8 cellular contexts compared by ENCODE assay signal in genomic region chr1:28259252-28259934, GRCh38. TPM values are rescaled to one million over a fixed set of nuclear protein-coding genes. Genes with fewer than 3 reads are reported as not detected.
DNase-seq lines count a peak whose midpoint lies in the region; ATAC-seq, FAIRE-seq and TF ChIP-seq lines count a peak whose summit lies in the region.

TSS of gene SESN2 (plus strand) at chr1:28259518. CDS start at chr1:28259848, 330 bp downstream.

- H3K9me3 ChIP-seq in heart left ventricle: no peaks in the 10 kb centered on the region
- no peaks in the 10 kb centered on the region for H3K9me3 ChIP-seq in upper lobe of left lung

- TF ChIP-seq POLR2A in GM12892 (IDR thresholded peaks at IDR 0.05; ENCODE audit: low read depth, low read length) (peak; percentile 96), heart left ventricle (IDR thresholded peaks at IDR 0.05) (peak; percentile 97 to 99), upper lobe of left lung (IDR thresholded peaks at IDR 0.05) (peak; percentile 88 to 100 (median 95))

- peaks cover 0 to 3% (median 0%) of the 10 kb centered on the region in 9 donors for H3K27me3 ChIP-seq in heart left ventricle
- H3K27me3 ChIP-seq in upper lobe of left lung: no peaks in the 10 kb centered on the region

- peak; percentile 95 for DNase-seq in GM12892 (ENCODE audit: insufficient read length)
- DNase-seq in NCI-H146 (lab: John Stamatoyannopoulos, UW): peak; percentile 93
- DNase-seq in T-helper 1 cell: peak; percentile 97 to 99 (median 98)
- peak; percentile 96 for DNase-seq in amniotic epithelial cell (ENCODE audit: low read depth)
- DNase-seq in heart left ventricle: peak; percentile 99 to 100 (median 100)
- peak; percentile 97 to 100 (median 100) for DNase-seq in posterior cingulate gyrus
- DNase-seq in upper lobe of left lung: peak; percentile 98 to 100

- intact Hi-C loops in heart left ventricle (cut with DNase I) (loop anchor here in 3 of 10 donors (2.0 to 10.0 kb wide), 3 partner anchors 65 to 345 kb away; partner anchors contain the start of gene MED18 (in 2 of the 3)), posterior cingulate gyrus (cut with DNase I) (loop anchor here (10.0 kb wide), 1 partner anchor 325 kb away; no protein-coding TSS in a partner anchor)

- peak; percentile 93 for FAIRE-seq in GM12892 (lab: Jason Lieb, UNC)

- TF ChIP-seq CTCF in heart left ventricle (IDR thresholded peaks at IDR 0.05) (no peak), upper lobe of left lung (IDR thresholded peaks at IDR 0.05) (no peak)

- ATAC-seq in HG02852 (IDR thresholded peaks at IDR 0.05; ENCODE audit: unreplicated experiment) (peak; percentile 96), heart left ventricle (peak; percentile 98 to 99 (median 98)), upper lobe of left lung (ENCODE audit: low FRiP score in 2 of 2) (peak; percentile 98 to 99)

- H3K27ac ChIP-seq in heart left ventricle: peak within 1 kb of the TSS in 11 of 12 donors; percentile 78 to 98 (median 87)
- H3K27ac ChIP-seq in upper lobe of left lung: peak within 1 kb of the TSS; percentile 89 to 93 (median 90)

- 0 to 1% (median 0%) methylated on average over 26 to 76 of the region's 76 CpGs for WGBS in heart left ventricle, 4 donors
- 0 to 1% methylated on average over 5 to 20 of the region's 76 CpGs for WGBS in upper lobe of left lung, 2 donors

- H3K4me1 ChIP-seq in heart left ventricle (peaks cover 0 to 39% (median 22%) of the 10 kb centered on the region in 12 donors), upper lobe of left lung (peaks cover 15 to 32% (median 24%) of the 10 kb centered on the region in 4 donors)

- H3K36me3 ChIP-seq in heart left ventricle (no peaks in the 10 kb centered on the region), upper lobe of left lung (no peaks in the 10 kb centered on the region)

- H3K4me3 ChIP-seq in heart left ventricle (peak within 1 kb of the TSS; percentile 58 to 99 (median 96)), upper lobe of left lung (peak within 1 kb of the TSS; percentile 68 to 95 (median 86))

- TF ChIP-seq EP300 in upper lobe of left lung (IDR thresholded peaks at IDR 0.05): no peak

RNA-seq across cellular contexts. Expression of gene SESN2, which starts in this region (rescaled TPM):
- 7.0 TPM for polyA plus RNA-seq in GM12892 (2012; ENCODE audit: missing spikeins)
- 1 to 10 TPM; 2.4 to 6.4 (median 4.7) TPM for total RNA-seq in heart left ventricle
- polyA plus RNA-seq in heart left ventricle: 1 to 10 TPM; 2.1 to 8.8 TPM
- 10 to 100 TPM in 5 of 6 donors, 1 to 10 TPM in 1; 9.6 to 18.1 (median 14.5) TPM for total RNA-seq in upper lobe of left lung

Comparison
In these comparisons a context has a peak if more than half of its experiments do, and no peak if none do; other contexts are left out.
1. Peak in every context shown above with its lines: DNase-seq, ATAC-seq, H3K4me3 ChIP-seq and H3K27ac ChIP-seq.